1 cellular context compared by ENCODE assay signal in genomic region chr2:27489498-27490397, GRCh38.
TF ChIP-seq lines count a peak whose summit lies in the region.

A gene with protein sequence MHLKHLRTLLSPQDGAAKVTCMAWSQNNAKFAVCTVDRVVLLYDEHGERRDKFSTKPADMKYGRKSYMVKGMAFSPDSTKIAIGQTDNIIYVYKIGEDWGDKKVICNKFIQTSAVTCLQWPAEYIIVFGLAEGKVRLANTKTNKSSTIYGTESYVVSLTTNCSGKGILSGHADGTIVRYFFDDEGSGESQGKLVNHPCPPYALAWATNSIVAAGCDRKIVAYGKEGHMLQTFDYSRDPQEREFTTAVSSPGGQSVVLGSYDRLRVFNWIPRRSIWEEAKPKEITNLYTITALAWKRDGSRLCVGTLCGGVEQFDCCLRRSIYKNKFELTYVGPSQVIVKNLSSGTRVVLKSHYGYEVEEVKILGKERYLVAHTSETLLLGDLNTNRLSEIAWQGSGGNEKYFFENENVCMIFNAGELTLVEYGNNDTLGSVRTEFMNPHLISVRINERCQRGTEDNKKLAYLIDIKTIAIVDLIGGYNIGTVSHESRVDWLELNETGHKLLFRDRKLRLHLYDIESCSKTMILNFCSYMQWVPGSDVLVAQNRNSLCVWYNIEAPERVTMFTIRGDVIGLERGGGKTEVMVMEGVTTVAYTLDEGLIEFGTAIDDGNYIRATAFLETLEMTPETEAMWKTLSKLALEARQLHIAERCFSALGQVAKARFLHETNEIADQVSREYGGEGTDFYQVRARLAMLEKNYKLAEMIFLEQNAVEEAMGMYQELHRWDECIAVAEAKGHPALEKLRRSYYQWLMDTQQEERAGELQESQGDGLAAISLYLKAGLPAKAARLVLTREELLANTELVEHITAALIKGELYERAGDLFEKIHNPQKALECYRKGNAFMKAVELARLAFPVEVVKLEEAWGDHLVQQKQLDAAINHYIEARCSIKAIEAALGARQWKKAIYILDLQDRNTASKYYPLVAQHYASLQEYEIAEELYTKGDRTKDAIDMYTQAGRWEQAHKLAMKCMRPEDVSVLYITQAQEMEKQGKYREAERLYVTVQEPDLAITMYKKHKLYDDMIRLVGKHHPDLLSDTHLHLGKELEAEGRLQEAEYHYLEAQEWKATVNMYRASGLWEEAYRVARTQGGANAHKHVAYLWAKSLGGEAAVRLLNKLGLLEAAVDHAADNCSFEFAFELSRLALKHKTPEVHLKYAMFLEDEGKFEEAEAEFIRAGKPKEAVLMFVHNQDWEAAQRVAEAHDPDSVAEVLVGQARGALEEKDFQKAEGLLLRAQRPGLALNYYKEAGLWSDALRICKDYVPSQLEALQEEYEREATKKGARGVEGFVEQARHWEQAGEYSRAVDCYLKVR (N-terminal part only) (minus strand): TSS chr2:27489743. CDS start chr2:27489653, 90 bp downstream.

TF ChIP-seq in GM12878, 131 proteins besides CTCF, POLR2A, EP300 and RAD21 (continued from another document):
- TF ChIP-seq, protein P1, sequence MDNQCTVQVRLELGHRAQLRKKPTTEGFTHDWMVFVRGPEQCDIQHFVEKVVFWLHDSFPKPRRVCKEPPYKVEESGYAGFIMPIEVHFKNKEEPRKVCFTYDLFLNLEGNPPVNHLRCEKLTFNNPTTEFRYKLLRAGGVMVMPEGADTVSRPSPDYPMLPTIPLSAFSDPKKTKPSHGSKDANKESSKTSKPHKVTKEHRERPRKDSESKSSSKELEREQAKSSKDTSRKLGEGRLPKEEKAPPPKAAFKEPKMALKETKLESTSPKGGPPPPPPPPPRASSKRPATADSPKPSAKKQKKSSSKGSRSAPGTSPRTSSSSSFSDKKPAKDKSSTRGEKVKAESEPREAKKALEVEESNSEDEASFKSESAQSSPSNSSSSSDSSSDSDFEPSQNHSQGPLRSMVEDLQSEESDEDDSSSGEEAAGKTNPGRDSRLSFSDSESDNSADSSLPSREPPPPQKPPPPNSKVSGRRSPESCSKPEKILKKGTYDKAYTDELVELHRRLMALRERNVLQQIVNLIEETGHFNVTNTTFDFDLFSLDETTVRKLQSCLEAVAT (IDR thresholded peaks at IDR 0.05) = peak; percentile 91
- peak; percentile 41; the same call in 1 of the 2 replicates for TF ChIP-seq IKZF1 (conservative IDR thresholded peaks at IDR 0.05)
- TF ChIP-seq BHLHE40 (IDR thresholded peaks at IDR 0.05; ENCODE audit: borderline replicate concordance in 1 of 2, low read depth in 2 of 2, low read length in 1 of 2) = peak; percentile 39 to 64; a peak in 2 of 4 replicates
- peak; percentile 75 for TF ChIP-seq RUNX3 (IDR thresholded peaks at IDR 0.05; ENCODE audit: low read length)
